12 cellular contexts compared by ENCODE assay signal in genomic region chr7:129569811-129570215, GRCh38. TPM values are rescaled to one million over a fixed set of nuclear protein-coding genes. Genes with fewer than 3 reads are reported as not detected.
DNase-seq lines count a peak whose midpoint lies in the region; ATAC-seq and TF ChIP-seq lines count a peak whose summit lies in the region.
"Had no signal": no experiment of that assay in that cellular context is flagged by ENCODE, and none has a peak within 500 bp of the region (broad histone marks: within the 10 kb centered on the region; RNA-seq: fewer than 3 reads in every experiment).

No MANE protein-coding gene starts in this region.

- no peak overlapping the region for H3K27ac ChIP-seq in endodermal cell (ENCODE audit: low read depth, low read length)

- H3K9me3 Mint-ChIP-seq in endodermal cell, result peaks cover 14% of the 10 kb centered on the region
- peaks cover 7% of the 10 kb centered on the region for H3K9me3 Mint-ChIP-seq in activated naive CD8-positive, alpha-beta T cell treated with anti-CD3 and anti-CD28 coated beads, Interleukin-2, amount 50 U/mL, for 24 hours

- H3K27me3 ChIP-seq in endodermal cell (ENCODE audit: control insufficient read depth, insufficient read depth, low read length, poor library complexity, severe bottlenecking), result no peaks in the 10 kb centered on the region

- no peaks in the 10 kb centered on the region for H3K36me3 Mint-ChIP-seq in endodermal cell (ENCODE audit: low read depth)
- peaks cover 3% of the 10 kb centered on the region for H3K36me3 Mint-ChIP-seq in activated naive CD8-positive, alpha-beta T cell treated with anti-CD3 and anti-CD28 coated beads, Interleukin-2, amount 50 U/mL, for 24 hours (ENCODE audit: low read depth)

- H3K27ac Mint-ChIP-seq in endodermal cell, result no peak overlapping the region
- no peak overlapping the region for H3K27ac Mint-ChIP-seq in activated naive CD8-positive, alpha-beta T cell treated with anti-CD3 and anti-CD28 coated beads, Interleukin-2, amount 50 U/mL, for 24 hours
- H3K27ac Mint-ChIP-seq: CD4-positive, alpha-beta T cell; T-helper 17 cell had no signal

- H3K4me3 ChIP-seq in endodermal cell (ENCODE audit: low read length), result no peak overlapping the region

- H3K27me3 Mint-ChIP-seq in endodermal cell (ENCODE audit: insufficient read depth), result no peaks in the 10 kb centered on the region
- H3K27me3 Mint-ChIP-seq in activated naive CD8-positive, alpha-beta T cell treated with anti-CD3 and anti-CD28 coated beads, Interleukin-2, amount 50 U/mL, for 24 hours, result peaks cover 16% of the 10 kb centered on the region

- H3K9me3 ChIP-seq in endodermal cell (ENCODE audit: control insufficient read depth, low read length), result no peaks in the 10 kb centered on the region

- peaks cover 2% of the 10 kb centered on the region for H3K4me1 Mint-ChIP-seq in endodermal cell
- H3K4me1 Mint-ChIP-seq in activated naive CD8-positive, alpha-beta T cell treated with anti-CD3 and anti-CD28 coated beads, Interleukin-2, amount 50 U/mL, for 24 hours, result peaks cover 6% of the 10 kb centered on the region
- H3K4me1 Mint-ChIP-seq: T-helper 17 cell had no signal

- H3K4me3 Mint-ChIP-seq in endodermal cell, result no peak overlapping the region
- no peak overlapping the region for H3K4me3 Mint-ChIP-seq in activated naive CD8-positive, alpha-beta T cell treated with anti-CD3 and anti-CD28 coated beads, Interleukin-2, amount 50 U/mL, for 24 hours
- H3K4me3 Mint-ChIP-seq: CD4-positive, alpha-beta T cell; T-helper 17 cell had no signal

- no peak overlapping the region for H3K9ac ChIP-seq in endodermal cell (ENCODE audit: extremely low read depth, low read length, poor library complexity, severe bottlenecking)

- TF ChIP-seq CTCF in endodermal cell (conservative IDR thresholded peaks at IDR 0.05), result no peak

- no peaks in the 10 kb centered on the region for H3K4me1 ChIP-seq in endodermal cell (ENCODE audit: control insufficient read depth, insufficient read depth, low read length)

- ATAC-seq in activated naive CD8-positive, alpha-beta T cell treated with anti-CD3 and anti-CD28 coated beads, Interleukin-2, amount 50 U/mL, for 24 hours, result no peak
- ATAC-seq: T-helper 17 cell had no signal

- WGBS in endodermal cell (ENCODE audit: insufficient coverage in 1 of 2, insufficient read length in 1 of 2), 2 experiments, result 92 to 100% methylated on average over 1 to 2 of the region's 2 CpGs

- DNase-seq in AG08396 (ENCODE audit: low spot score) (peak; percentile 84), HuH-7 (ENCODE audit: low spot score) (peak; percentile 60), amniotic stem cell (lab: John Stamatoyannopoulos, UW) (peak; percentile 64), kidney tubule cell (ENCODE audit: low spot score) (peak; percentile 96), endodermal cell (no peak), DMS 273 treated with DMSO at 0.1 percent for 48 hours (lab: John Stamatoyannopoulos, UW) (no peak)
- no peak for DNase-seq in activated naive CD8-positive, alpha-beta T cell treated with anti-CD3 and anti-CD28 coated beads, Interleukin-2, amount 50 U/mL, for 24 hours
- no peak for DNase-seq in activated effector memory CD4-positive, alpha-beta T cell treated with anti-CD3 and anti-CD28 coated beads, Interleukin-2, amount 50 U/mL, for 16 hours
- DNase-seq: CD4-positive, alpha-beta T cell; effector memory CD4-positive, alpha-beta T cell; NCI-H345; T-helper 17 cell had no signal

- H3K36me3 ChIP-seq in endodermal cell (ENCODE audit: control insufficient read depth, insufficient read depth, low read length), result no peaks in the 10 kb centered on the region

RNA-seq across cellular contexts. Expression of gene NRF1, which starts 41.7 kb away (rescaled TPM):
- total RNA-seq in endodermal cell, result 10 to 100 TPM; 22.9 to 26.4 TPM
- 19.4 TPM for polyA plus RNA-seq in endodermal cell (2013, experiment 1 of 2)
- 18.7 TPM for polyA plus RNA-seq in endodermal cell (2013, experiment 2 of 2)

Comparison
In these comparisons a context has a peak if more than half of its experiments do, and no peak if none do; other contexts are left out.
1. DNase-seq: peak in AG08396 (single experiment), HuH-7 (single experiment), amniotic stem cell (single experiment) and kidney tubule cell (single experiment); none in endodermal cell (single experiment), activated naive CD8-positive, alpha-beta T cell treated with anti-CD3 and anti-CD28 coated beads, Interleukin-2, amount 50 U/mL, for 24 hours (single experiment), DMS 273 treated with DMSO at 0.1 percent for 48 hours (single experiment) and activated effector memory CD4-positive, alpha-beta T cell treated with anti-CD3 and anti-CD28 coated beads, Interleukin-2, amount 50 U/mL, for 16 hours (single experiment).